8 cellular contexts compared by ENCODE assay signal in the genomic region with DNA sequence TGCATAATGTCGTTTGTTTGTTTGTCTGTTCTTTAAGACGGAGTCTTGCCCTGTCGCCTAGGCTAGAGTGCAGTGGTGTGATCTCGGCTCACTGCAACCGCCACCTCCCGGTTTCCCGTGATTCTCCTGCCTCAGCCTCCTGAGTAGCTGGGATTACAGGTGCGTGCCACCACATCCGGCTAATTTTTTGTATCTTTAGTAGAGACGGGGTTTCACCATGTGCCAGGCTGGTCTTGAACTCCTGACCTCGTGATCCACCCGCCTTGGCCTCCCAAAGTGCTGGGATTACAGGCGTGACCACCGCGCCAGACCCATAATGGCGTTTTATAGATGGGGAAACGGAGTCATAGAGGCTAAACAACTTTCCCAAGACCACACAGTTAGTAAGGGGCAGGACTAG. TPM values are rescaled to one million over a fixed set of nuclear protein-coding genes. Genes with fewer than 3 reads are reported as not detected.
DNase-seq lines count a peak whose midpoint lies in the region; ATAC-seq, FAIRE-seq and TF ChIP-seq lines count a peak whose summit lies in the region.
"Not testable (repeated sequence)": the region's sequence is repeated elsewhere in the genome, so short reads cannot be mapped to it uniquely, and the experiment has no call there.

No MANE protein-coding gene starts in this region.

- not testable (repeated sequence) for H3K56ac ChIP-seq in H9 (ENCODE audit: insufficient read length, low read depth, low read length)

- H3K23ac ChIP-seq in H9 (ENCODE audit: insufficient read length, low read depth, low read length) = not testable (repeated sequence)

- not testable (repeated sequence) for H3K4ac ChIP-seq in H9 (ENCODE audit: low read depth, low read length)

- not testable (repeated sequence) for H3K27me3 Mint-ChIP-seq in H9 (ENCODE audit: low read depth); activated T-helper 2 cell treated with anti-CD3 and anti-CD28 coated beads, Interferon-gamma antibody, Interleukin-2, Interleukin-4, amounts not matched to agents 10 μg/mL and 5 μg/mL and 100 μg/mL, durations not matched to agents 14 hours and 24 hours and 36 hours (ENCODE audit: low read depth); natural killer cell (ENCODE audit: low read depth in 2 of 2)

- H3K9ac ChIP-seq in H9 (ENCODE audit: extremely low read depth, insufficient read length, low read length) = peak overlapping the region; percentile 28

- ATAC-seq in A549, natural killer cell: not testable (repeated sequence)

- H3K9me3 ChIP-seq in A549; H9 (ENCODE audit: control insufficient read depth, low read depth, low read length); spleen: not testable (repeated sequence)

- not testable (repeated sequence) for H3K79me1 ChIP-seq in H9 (ENCODE audit: insufficient read depth, low read depth, low read length, poor library complexity, severe bottlenecking)

- H3K23me2 ChIP-seq in H9 (ENCODE audit: insufficient read length, low read depth, low read length, poor library complexity, severe bottlenecking) = not testable (repeated sequence)

- peak overlapping the region; percentile 51; the same call in 1 of the 2 replicates for H3K14ac ChIP-seq in H9 (ENCODE audit: insufficient read depth, low read length)

- H3K9me3 Mint-ChIP-seq in H9; activated T-helper 2 cell treated with anti-CD3 and anti-CD28 coated beads, Interferon-gamma antibody, Interleukin-2, Interleukin-4, amounts not matched to agents 10 μg/mL and 5 μg/mL and 100 μg/mL, durations not matched to agents 14 hours and 24 hours and 36 hours; natural killer cell: not testable (repeated sequence)

- H3K4me3 ChIP-seq in A549 (peak overlapping the region; percentile 66), dorsolateral prefrontal cortex (peak overlapping the region; percentile 70 to 99 (median 89)), iPS-11a (ENCODE audit: low read depth, low read length) (peak overlapping the region; percentile 30), spleen (peak overlapping the region in 7 of 8 donors; percentile 82 to 97 (median 88))

- H3K27me3 ChIP-seq in H9 (ENCODE audit: insufficient read depth, low read length); dorsolateral prefrontal cortex; spleen (replicated peaks in 1 of 7): not testable (repeated sequence)

- not testable (repeated sequence) for FAIRE-seq in A549 (lab: Jason Lieb, UNC)

- H2AFZ ChIP-seq in H9 (ENCODE audit: low read length) = peak overlapping the region; percentile 27

- POLR2A ChIA-PET in A549 (lab: Yijun Ruan, JAX); RWPE1 (lab: Yijun Ruan, JAX; ENCODE audit: low non-redundant PET): not testable (repeated sequence)

- peak overlapping the region; percentile 93 for H3K4me2 ChIP-seq in A549
- peak overlapping the region; percentile 92 for H3K4me2 ChIP-seq in H9 (ENCODE audit: insufficient read depth, insufficient read length, low read length)

- H2BK120ac ChIP-seq in H9 (ENCODE audit: low read depth, low read length, poor library complexity, severe bottlenecking) = not testable (repeated sequence)

- H4K91ac ChIP-seq in H9 (ENCODE audit: insufficient read length, low read depth, low read length) = not testable (repeated sequence)

- peak overlapping the region; percentile 81 to 97 for H3K27ac ChIP-seq in A549
- not testable (repeated sequence) for H3K27ac ChIP-seq in H9 (ENCODE audit: insufficient read length, low read depth, low read length)
- H3K27ac ChIP-seq in RWPE1 = peak overlapping the region; percentile 92
- H3K27ac ChIP-seq in dorsolateral prefrontal cortex = peak overlapping the region in 54 of 59 donors; percentile 3 to 95 (median 89)
- H3K27ac ChIP-seq in spleen = peak overlapping the region in 7 of 8 donors; percentile 79 to 99 (median 96)

- H2AK5ac ChIP-seq in H9 (ENCODE audit: insufficient read length, low read length) = not testable (repeated sequence)

- intact Hi-C loops in activated T-helper 2 cell treated with anti-CD3 and anti-CD28 coated beads, Interferon-gamma antibody, Interleukin-2, Interleukin-4, amounts not matched to agents 10 μg/mL and 5 μg/mL and 100 μg/mL, durations not matched to agents 14 hours and 24 hours and 36 hours (cut with micrococcal nuclease); natural killer cell (cut with micrococcal nuclease); spleen (cut with DNase I; ENCODE audit: low total_unique reads): not testable (repeated sequence)
- intact Hi-C loops in dorsolateral prefrontal cortex (cut with DNase I) = loop anchor here in 1 of 2 donors (10.0 kb wide), 3 partner anchors 125 to 1015 kb away; a partner anchor contains a TSS

- TF ChIP-seq CTCF in A549 (IDR thresholded peaks at IDR 0.05); H9 (conservative IDR thresholded peaks at IDR 0.05); RWPE1 (conservative IDR thresholded peaks at IDR 0.05; ENCODE audit: low read depth); dorsolateral prefrontal cortex (IDR thresholded peaks at IDR 0.05 in 54 of 56, conservative IDR thresholded peaks at IDR 0.05 in 2 of 56; ENCODE audit: low read depth in 1 of 56, partially characterized antibody in 56 of 56); natural killer cell (IDR thresholded peaks at IDR 0.05); spleen (IDR thresholded peaks at IDR 0.05 in 8 of 11, conservative IDR thresholded peaks at IDR 0.05 in 3 of 11): not testable (repeated sequence)

- not testable (repeated sequence) for TF ChIP-seq POLR2A in A549 (IDR thresholded peaks at IDR 0.05; ENCODE audit: low read length); spleen (IDR thresholded peaks at IDR 0.05)

- WGBS in A549 (ENCODE audit: missing lambda C conversion rate) = 80% methylated on average over 17 of the region's 17 CpGs
- WGBS in H9 (ENCODE audit: extremely low coverage, insufficient read length, low lambda C conversion rate) = no CpG with 5 or more reads among the region's 17 CpGs
- WGBS in spleen, 5 donors = 71 to 74% (median 73%) methylated on average over 17 of the region's 17 CpGs

- not testable (repeated sequence) for H3K79me2 ChIP-seq in H9 (ENCODE audit: insufficient read depth, low read length)

- not testable (repeated sequence) for H2BK15ac ChIP-seq in H9 (ENCODE audit: low read depth, low read length)

- H3K4me3 Mint-ChIP-seq in H9 (peak overlapping the region; percentile 82 to 98), natural killer cell (peak overlapping the region; percentile 89)
- peak overlapping the region; percentile 78 for H3K4me3 Mint-ChIP-seq in activated T-helper 2 cell treated with anti-CD3 and anti-CD28 coated beads, Interferon-gamma antibody, Interleukin-2, Interleukin-4, amounts not matched to agents 10 μg/mL and 5 μg/mL and 100 μg/mL, durations not matched to agents 14 hours and 24 hours and 36 hours (ENCODE audit: low read depth)

- not testable (repeated sequence) for H2BK5ac ChIP-seq in H9 (ENCODE audit: insufficient read length, low read length)

- not testable (repeated sequence) for TF ChIP-seq EP300 in A549 (IDR thresholded peaks at IDR 0.05)

- H3K36me3 Mint-ChIP-seq in H9 (ENCODE audit: insufficient read depth in 1 of 3, low read depth in 3 of 3) = peaks cover 0 to 11% (median 6%) of the 10 kb centered on the region in 3 experiments; a peak in 4 of 7 replicates
- H3K36me3 Mint-ChIP-seq in activated T-helper 2 cell treated with anti-CD3 and anti-CD28 coated beads, Interferon-gamma antibody, Interleukin-2, Interleukin-4, amounts not matched to agents 10 μg/mL and 5 μg/mL and 100 μg/mL, durations not matched to agents 14 hours and 24 hours and 36 hours (ENCODE audit: low read depth) = peaks cover 14% of the 10 kb centered on the region
- not testable (repeated sequence) for H3K36me3 Mint-ChIP-seq in natural killer cell

- H4K5ac ChIP-seq in H9 (ENCODE audit: insufficient read length, low read depth, low read length) = not testable (repeated sequence)

- H3K4me1 Mint-ChIP-seq in H9 = not testable (repeated sequence)
- peaks cover 19% of the 10 kb centered on the region for H3K4me1 Mint-ChIP-seq in activated T-helper 2 cell treated with anti-CD3 and anti-CD28 coated beads, Interferon-gamma antibody, Interleukin-2, Interleukin-4, amounts not matched to agents 10 μg/mL and 5 μg/mL and 100 μg/mL, durations not matched to agents 14 hours and 24 hours and 36 hours (ENCODE audit: low read depth)
- peaks cover 17 to 25% of the 10 kb centered on the region in 2 donors for H3K4me1 Mint-ChIP-seq in natural killer cell

- H3T11ph ChIP-seq in H9 (ENCODE audit: low read length) = not testable (repeated sequence)

- H3K4me1 ChIP-seq in A549 = peaks cover 37% of the 10 kb centered on the region
- not testable (repeated sequence) for H3K4me1 ChIP-seq in H9 (ENCODE audit: insufficient read depth, low read length)
- H3K4me1 ChIP-seq in spleen = peaks cover 12 to 52% (median 37%) of the 10 kb centered on the region in 6 donors

- not testable (repeated sequence) for H4K8ac ChIP-seq in H9 (replicated peaks; ENCODE audit: insufficient read length, low read depth, low read length)

- CTCF ChIA-PET in A549 (lab: Yijun Ruan, JAX) = interaction anchor here (0.6 kb wide), 1 partner anchor 107 kb away, joined by 4 read pairs; no protein-coding TSS in a partner anchor
- CTCF ChIA-PET in RWPE1 (lab: Yijun Ruan, JAX) = not testable (repeated sequence)

- H2BK20ac ChIP-seq in H9 (ENCODE audit: low read depth, low read length, poor library complexity, severe bottlenecking) = not testable (repeated sequence)

- DNase-seq in A549 (ENCODE audit: low read depth in 1 of 2, low spot score in 1 of 2); H9; RWPE1 (ENCODE audit: low spot score); activated T-helper 2 cell treated with anti-CD3 and anti-CD28 coated beads, Interferon-gamma antibody, Interleukin-2, Interleukin-4, amounts not matched to agents 10 μg/mL and 5 μg/mL and 100 μg/mL, durations not matched to agents 14 hours and 24 hours and 36 hours (ENCODE audit: low spot score); dorsolateral prefrontal cortex; natural killer cell; spleen: not testable (repeated sequence)

- H3K27ac Mint-ChIP-seq in H9 (peak overlapping the region in 2 of 3 experiments; percentile 81 to 97; a peak in 4 of 7 replicates), natural killer cell (peak overlapping the region; percentile 95 to 96)
- peak overlapping the region; percentile 78 for H3K27ac Mint-ChIP-seq in activated T-helper 2 cell treated with anti-CD3 and anti-CD28 coated beads, Interferon-gamma antibody, Interleukin-2, Interleukin-4, amounts not matched to agents 10 μg/mL and 5 μg/mL and 100 μg/mL, durations not matched to agents 14 hours and 24 hours and 36 hours

- not testable (repeated sequence) for H3K18ac ChIP-seq in H9 (ENCODE audit: insufficient read length, low read depth, low read length)

- not testable (repeated sequence) for H4K20me1 ChIP-seq in H9 (ENCODE audit: control insufficient read depth, insufficient read depth, insufficient read length)

- not testable (repeated sequence) for TF ChIP-seq RAD21 in A549 (conservative IDR thresholded peaks at IDR 0.05 in 1 of 2, IDR thresholded peaks at IDR 0.05 in 1 of 2)

- peaks cover 0 to 27% (median 0%) of the 10 kb centered on the region in 6 donors for H3K36me3 ChIP-seq in spleen

- not testable (repeated sequence) for H2BK12ac ChIP-seq in H9 (ENCODE audit: insufficient read length, low read depth, low read length)

RNA-seq across cellular contexts. Expression of a gene that starts 0.7 kb away (rescaled TPM):
- polyA plus RNA-seq in A549 (2011; rRNA removed) = 26.8 and 30.6 TPM in 2 replicates
- 23.0 and 23.7 TPM in 2 replicates for polyA plus RNA-seq in A549 (2012; cell fraction: cytosol; rRNA removed)
- polyA plus RNA-seq in A549 (2012; cell fraction: nucleus; rRNA removed) = 15.9 and 20.4 TPM in 2 replicates
- polyA plus RNA-seq in A549 (2017; fragmentation: RNase III; extraction: RNeasy Plus Mini Kit Qiagen cat#74134 plus additional on column Dnase treatment) = 25.8 to 27.6 TPM (median 26.4 TPM) in 3 replicates
- 23.2 and 31.4 TPM in 2 replicates for polyA minus RNA-seq in A549 (2011; rRNA and poly(A)+ RNA removed)
- 45.9 and 49.6 TPM in 2 replicates for total RNA-seq in H9 (2021)
- total RNA-seq in activated T-helper 2 cell treated with anti-CD3 and anti-CD28 coated beads, Interferon-gamma antibody, Interleukin-2, Interleukin-4, amounts not matched to agents 10 μg/mL and 5 μg/mL and 100 μg/mL, durations not matched to agents 14 hours and 24 hours and 36 hours = 88.8 and 97.7 TPM in 2 replicates
- total RNA-seq in dorsolateral prefrontal cortex = 100 to 1,000 TPM in 5 of 120 experiments, 10 to 100 TPM in 115; 12.7 to 127 (median 41.9) TPM
- total RNA-seq in natural killer cell = 100 to 1,000 TPM; 104 to 118 (median 114) TPM
- 10 to 100 TPM; 52.6 to 69.6 (median 60.6) TPM for total RNA-seq in spleen
- polyA plus RNA-seq in spleen = 10 to 100 TPM in 2 of 3 donors, 1 to 10 TPM in 1; 8.7 to 20.0 (median 10.6) TPM

RNA-seq across cellular contexts. Expression of a gene that starts 6.4 kb away (rescaled TPM):
- polyA plus RNA-seq in A549 (2011; rRNA removed) (28.2 and 40.0 TPM in 2 replicates), A549 (2017; fragmentation: RNase III; extraction: RNeasy Plus Mini Kit Qiagen cat#74134 plus additional on column Dnase treatment) (10.6 to 12.4 TPM (median 11.6 TPM) in 3 replicates), spleen (10 to 100 TPM; 24.0 to 33.9 (median 33.8) TPM)
- 7.2 and 8.4 TPM in 2 replicates for polyA plus RNA-seq in A549 (2012; cell fraction: cytosol; rRNA removed)
- 12.3 and 12.8 TPM in 2 replicates for polyA plus RNA-seq in A549 (2012; cell fraction: nucleus; rRNA removed)
- 32.4 and 40.9 TPM in 2 replicates for polyA minus RNA-seq in A549 (2011; rRNA and poly(A)+ RNA removed)
- total RNA-seq in H9 (2021) (22.3 and 23.3 TPM in 2 replicates), dorsolateral prefrontal cortex (100 to 1,000 TPM; 121 to 278 (median 183) TPM), natural killer cell (100 to 1,000 TPM; 127 to 149 (median 140) TPM), spleen (100 to 1,000 TPM in 5 of 7 donors, 10 to 100 TPM in 2; 79.4 to 169 (median 134) TPM)
- 49.9 and 56.4 TPM in 2 replicates for total RNA-seq in activated T-helper 2 cell treated with anti-CD3 and anti-CD28 coated beads, Interferon-gamma antibody, Interleukin-2, Interleukin-4, amounts not matched to agents 10 μg/mL and 5 μg/mL and 100 μg/mL, durations not matched to agents 14 hours and 24 hours and 36 hours

Comparison
In these comparisons a context has a peak if more than half of its experiments do, and no peak if none do; other contexts are left out.
1. H3K4me3 ChIP-seq: peak in every context shown above with its lines; median percentile 89 in dorsolateral prefrontal cortex; 88 in spleen; 66 in A549; 30 in iPS-11a.